ENCODE assay signal across 7 cellular contexts in genomic region chr19:4635763-4636135, GRCh38. TPM values are rescaled to one million over a fixed set of nuclear protein-coding genes. Genes with fewer than 3 reads are reported as not detected.
DNase-seq lines count a peak whose midpoint lies in the region; ATAC-seq and TF ChIP-seq lines count a peak whose summit lies in the region.

No MANE protein-coding gene starts in this region.

- CTCF ChIA-PET in HEK293 (lab: Yijun Ruan, JAX) = interaction anchor here (0.6 to 3.3 kb wide), 33 partner anchors 11 to 339 kb away, joined by 3 to 48 read pairs (median 6); partner anchors contain the start of genes FEM1A, PLIN5 and SEMA6B

- H3K36me3 ChIP-seq in HEK293 (ENCODE audit: control insufficient read depth in 2 of 2, insufficient read depth in 1 of 2, low read length in 2 of 2) = no peaks in the 10 kb centered on the region
- no peaks in the 10 kb centered on the region for H3K36me3 ChIP-seq in smooth muscle cell (ENCODE audit: low read depth)

- H3F3A ChIP-seq in smooth muscle cell (ENCODE audit: low read depth) = peaks cover 12% of the 10 kb centered on the region

- WGBS in smooth muscle cell (ENCODE audit: low lambda C conversion rate) = 21% methylated on average over 9 of the region's 15 CpGs

- peaks cover 5% of the 10 kb centered on the region for H3K79me2 ChIP-seq in smooth muscle cell (ENCODE audit: low read depth)

- H2AFZ ChIP-seq in smooth muscle cell (ENCODE audit: low read depth) = peak overlapping the region; percentile 54

- ATAC-seq in GM18873 (IDR thresholded peaks at IDR 0.05; ENCODE audit: low FRiP score, unreplicated experiment) (no peak), HG03378 (IDR thresholded peaks at IDR 0.05; ENCODE audit: unreplicated experiment) (no peak)

- TF ChIP-seq CTCF in HEK293 (tag by site-specific recombination; IDR thresholded peaks at IDR 0.05) (no peak), VCaP (conservative IDR thresholded peaks at IDR 0.05) (no peak), smooth muscle cell (IDR thresholded peaks at IDR 0.05; ENCODE audit: borderline replicate concordance, insufficient read depth, poor library complexity, severe bottlenecking) (no peak)

- DNase-seq in smooth muscle cell (lab: John Stamatoyannopoulos, UW; ENCODE audit: unreplicated experiment) (peak; percentile 27), C1 segment of cervical spinal cord (lab: John Stamatoyannopoulos, UW) (no peak)

- H3K9me3 ChIP-seq in HEK293 (ENCODE audit: control insufficient read depth, insufficient read depth, low read depth, low read length) (no peaks in the 10 kb centered on the region), smooth muscle cell (replicated peaks; ENCODE audit: low read depth) (no peaks in the 10 kb centered on the region)

- POLR2A ChIA-PET in HEK293 (lab: Yijun Ruan, JAX) = interaction anchor here (0.5 kb wide), 1 partner anchor 28 kb away, joined by 6 read pairs; no protein-coding TSS in a partner anchor

- peak overlapping the region; percentile 83 for H3K4me2 ChIP-seq in smooth muscle cell

- no peaks in the 10 kb centered on the region for H4K20me1 ChIP-seq in smooth muscle cell (ENCODE audit: low read depth)

- H3K27me3 ChIP-seq in smooth muscle cell (ENCODE audit: low read depth) = no peaks in the 10 kb centered on the region

- H3K4me3 ChIP-seq in HEK293 (ENCODE audit: low read depth, low read length) = peak overlapping the region; percentile 35
- peak overlapping the region; percentile 45 for H3K4me3 ChIP-seq in iPS-11a (ENCODE audit: low read depth, low read length)
- peak overlapping the region; percentile 54 for H3K4me3 ChIP-seq in smooth muscle cell

- H3K27ac ChIP-seq in HEK293 (ENCODE audit: extremely low read depth, low read depth, low read length) (no peak overlapping the region; the same call in 1 of the 2 replicates), VCaP (peak overlapping the region; percentile 38; the same call in 1 of the 2 replicates), smooth muscle cell (ENCODE audit: low read depth) (peak overlapping the region; percentile 60)

- H3K9ac ChIP-seq in smooth muscle cell (ENCODE audit: low read depth) = no peak overlapping the region

- H3K4me1 ChIP-seq in HEK293 (ENCODE audit: control insufficient read depth, insufficient read depth, low read length) (no peaks in the 10 kb centered on the region; the same call in 1 of the 2 replicates), smooth muscle cell (ENCODE audit: low read depth) (peaks cover 2% of the 10 kb centered on the region)

TF ChIP-seq in HEK293, 187 proteins besides CTCF, POLR2A, EP300 and RAD21:
- no peak for TF ChIP-seq FEZF1 (tag by site-specific recombination; IDR thresholded peaks at IDR 0.05)
- TF ChIP-seq HOXA7 (CRISPR knock-in tag; IDR thresholded peaks at IDR 0.05; ENCODE audit: borderline replicate concordance) = no peak
- TF ChIP-seq, protein P1, sequence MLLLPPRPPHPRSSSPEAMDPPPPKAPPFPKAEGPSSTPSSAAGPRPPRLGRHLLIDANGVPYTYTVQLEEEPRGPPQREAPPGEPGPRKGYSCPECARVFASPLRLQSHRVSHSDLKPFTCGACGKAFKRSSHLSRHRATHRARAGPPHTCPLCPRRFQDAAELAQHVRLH (tag by site-specific recombination; IDR thresholded peaks at IDR 0.05) = no peak
- no peak for TF ChIP-seq ZNF639 (tag by site-specific recombination; IDR thresholded peaks at IDR 0.05)
- no peak for TF ChIP-seq ZNF501 (tag by site-specific recombination; IDR thresholded peaks at IDR 0.05)
- TF ChIP-seq ZNF692 (tag by site-specific recombination; IDR thresholded peaks at IDR 0.05) = no peak
- no peak for TF ChIP-seq TCF7L2 (IDR thresholded peaks at IDR 0.05; ENCODE audit: borderline replicate concordance, low read depth, low read length)
- TF ChIP-seq BCL11B (tag by site-specific recombination; IDR thresholded peaks at IDR 0.05; ENCODE audit: low read depth) = no peak
- TF ChIP-seq ZBTB48 (tag by site-specific recombination; IDR thresholded peaks at IDR 0.05) = no peak
- no peak for TF ChIP-seq ZNF114 (tag by site-specific recombination; IDR thresholded peaks at IDR 0.05)
TF ChIP-seq in HEK293: peak in this region for 0.

RNA-seq across cellular contexts. Expression of gene TNFAIP8L1, which starts 3.6 kb away (rescaled TPM):
- 2.2 and 3.7 TPM in 2 replicates for total RNA-seq in smooth muscle cell
- polyA plus RNA-seq in smooth muscle cell = 5.2 and 6.6 TPM in 2 replicates

RNA-seq across cellular contexts. Expression of gene MYDGF, which starts 34.4 kb away (rescaled TPM):
- total RNA-seq in smooth muscle cell = 145 and 188 TPM in 2 replicates
- polyA plus RNA-seq in smooth muscle cell = 651 and 680 TPM in 2 replicates
